8 cellular contexts compared by ENCODE assay signal in genomic region chr12:49061157-49061650, GRCh38. TPM values are rescaled to one million over a fixed set of nuclear protein-coding genes. Genes with fewer than 3 reads are reported as not detected.
DNase-seq lines count a peak whose midpoint lies in the region; ATAC-seq and TF ChIP-seq lines count a peak whose summit lies in the region.

No MANE protein-coding gene starts in this region.

- H3K27ac ChIP-seq in SJCRH30 (peak overlapping the region; percentile 94), gastrocnemius medialis (peak overlapping the region; percentile 97 to 100 (median 99))

- H3K9me3 ChIP-seq in SJCRH30 (replicated peaks), result no peaks in the 10 kb centered on the region
- H3K9me3 ChIP-seq in gastrocnemius medialis, result no peaks in the 10 kb centered on the region

- H3K27me3 ChIP-seq in SJCRH30 (no peaks in the 10 kb centered on the region), gastrocnemius medialis (no peaks in the 10 kb centered on the region)

- ATAC-seq in GM19397 (IDR thresholded peaks at IDR 0.05; ENCODE audit: unreplicated experiment) (peak; percentile 8), gastrocnemius medialis (no peak)

- H3K36me3 ChIP-seq in SJCRH30 (no peaks in the 10 kb centered on the region), gastrocnemius medialis (no peaks in the 10 kb centered on the region)

- no peak for TF ChIP-seq POLR2A in gastrocnemius medialis (IDR thresholded peaks at IDR 0.05)

- H3K4me1 ChIP-seq in SJCRH30, result peaks cover 22% of the 10 kb centered on the region
- peaks cover 34 to 38% of the 10 kb centered on the region in 2 donors for H3K4me1 ChIP-seq in gastrocnemius medialis

- in situ Hi-C loops in gastrocnemius medialis (cut with MboI; ENCODE audit: low sequenced_read_pairs in 4 of 4), result loop anchor here in 2 of 4 donors (10.0 kb wide), 2 partner anchors 54 to 174 kb away; partner anchors contain the start of gene LMBR1L (in 2 of the 2)

- H3K4me3 ChIP-seq in SJCRH30 (peak overlapping the region; percentile 95), fibroblast of the aortic adventitia (ENCODE audit: low read depth, low read length) (peak overlapping the region; percentile 91), gastrocnemius medialis (peak overlapping the region; percentile 83 to 100 (median 94))

- intact Hi-C loops in gastrocnemius medialis (cut with DNase I; ENCODE audit: low total_unique reads), result loop anchor here (2.0 to 5.0 kb wide), 3 partner anchors 50 to 344 kb away; partner anchors contain the start of genes CCNT1, LMBR1L and TUBA1B

- TF ChIP-seq CTCF in fibroblast of the aortic adventitia (IDR thresholded peaks at IDR 0.05; ENCODE audit: insufficient read depth, low read length) (no peak), gastrocnemius medialis (IDR thresholded peaks at IDR 0.05 in 4 of 5, conservative IDR thresholded peaks at IDR 0.05 in 1 of 5) (no peak)

- DNase-seq in SJCRH30 (no peak), fibroblast of the aortic adventitia (ENCODE audit: low read depth) (no peak), gastrocnemius medialis (no peak), NCI-H82 (lab: John Stamatoyannopoulos, UW) (no peak), superior temporal gyrus (ENCODE audit: extremely low spot score) (no peak), NCI-H774 (lab: John Stamatoyannopoulos, UW) (no peak), AG08396 (ENCODE audit: low spot score) (no peak)

RNA-seq across cellular contexts. Expression of gene KMT2D, which starts 0.6 kb away (rescaled TPM):
- total RNA-seq in SJCRH30 (2014; rRNA removed; shearing (Covaris generic)), result 30.1 and 31.2 TPM in 2 replicates
- 22.6 and 23.8 TPM in 2 replicates for total RNA-seq in fibroblast of the aortic adventitia (ENCODE audit: low replicate concordance)
- total RNA-seq in gastrocnemius medialis, result 10 to 100 TPM; 36.0 to 99.0 (median 71.3) TPM

RNA-seq across cellular contexts. Expression of gene RHEBL1, which starts 8.6 kb away (rescaled TPM):
- total RNA-seq in SJCRH30 (2014; rRNA removed; shearing (Covaris generic)), result 8.8 and 9.0 TPM in 2 replicates
- total RNA-seq in fibroblast of the aortic adventitia (ENCODE audit: low replicate concordance) (0.25 and 0.54 TPM in 2 replicates), gastrocnemius medialis (under 1 TPM in 2 of 4 donors, not detected in 2; 0.46 to 0.71 TPM)

RNA-seq across cellular contexts. Expression of gene DHH, which starts 33.4 kb away (rescaled TPM):
- total RNA-seq in SJCRH30 (2014; rRNA removed; shearing (Covaris generic)), result 0.04 and 0.13 TPM in 2 replicates
- total RNA-seq in fibroblast of the aortic adventitia (ENCODE audit: low replicate concordance) (0.41 TPM in 1 of 2 replicates, not detected in the other), gastrocnemius medialis (under 1 TPM in 3 of 4 donors, not detected in 1; 0.09 to 0.36 (median 0.15) TPM)

RNA-seq across cellular contexts. Expression of gene PRKAG1, which starts 42.6 kb away (rescaled TPM):
- total RNA-seq in SJCRH30 (2014; rRNA removed; shearing (Covaris generic)), result 37.1 and 43.0 TPM in 2 replicates
- total RNA-seq in fibroblast of the aortic adventitia (ENCODE audit: low replicate concordance) (52.4 and 95.9 TPM in 2 replicates), gastrocnemius medialis (10 to 100 TPM; 67.4 to 97.7 (median 83.9) TPM)

RNA-seq across cellular contexts. Expression of gene LMBR1L, which starts 49.4 kb away (rescaled TPM):
- 17.8 and 28.9 TPM in 2 replicates for total RNA-seq in SJCRH30 (2014; rRNA removed; shearing (Covaris generic))
- 20.2 and 57.3 TPM in 2 replicates for total RNA-seq in fibroblast of the aortic adventitia (ENCODE audit: low replicate concordance)
- 10 to 100 TPM; 11.1 to 27.2 (median 15.9) TPM for total RNA-seq in gastrocnemius medialis
